ENCODE assay signal across 21 cellular contexts in genomic region chr2:196213252-196213651, GRCh38. TPM values are rescaled to one million over a fixed set of nuclear protein-coding genes. Genes with fewer than 3 reads are reported as not detected.
DNase-seq lines count a peak whose midpoint lies in the region; ATAC-seq and TF ChIP-seq lines count a peak whose summit lies in the region.
"Had no signal": no experiment of that assay in that cellular context is flagged by ENCODE, and none has a peak within 500 bp of the region (broad histone marks: within the 10 kb centered on the region; RNA-seq: fewer than 3 reads in every experiment).

No MANE protein-coding gene starts in this region.

- peaks cover 6% of the 10 kb centered on the region for H3K9me3 Mint-ChIP-seq in activated CD4-positive, alpha-beta T cell treated with anti-CD3 and anti-CD28 coated beads for 36 hours (ENCODE audit: low read depth)
- peaks cover 1% of the 10 kb centered on the region for H3K9me3 Mint-ChIP-seq in activated B cell treated with CpG ODN at 0.5 μM for 24 hours
- peaks cover 0 to 7% (median 0%) of the 10 kb centered on the region in 11 donors for H3K9me3 Mint-ChIP-seq in naive thymus-derived CD4-positive, alpha-beta T cell

- H3K9me2 ChIP-seq in DOHH2 (replicated peaks; ENCODE audit: control insufficient read depth, low read length) = no peaks in the 10 kb centered on the region

- no peaks in the 10 kb centered on the region for H3K27me3 ChIP-seq in DOHH2 (ENCODE audit: control insufficient read depth, low read length)
- no peaks in the 10 kb centered on the region for H3K27me3 ChIP-seq in naive thymus-derived CD4-positive, alpha-beta T cell (ENCODE audit: control insufficient read depth in 2 of 2, insufficient read depth in 2 of 2, low read length in 2 of 2)
- no peaks in the 10 kb centered on the region for H3K27me3 ChIP-seq in brain microvascular endothelial cell (replicated peaks)
- H3K27me3 ChIP-seq: esophagus squamous epithelium had no signal

- peaks cover 73% of the 10 kb centered on the region for H3K4me1 ChIP-seq in DOHH2 (ENCODE audit: control insufficient read depth, low read length)
- H3K4me1 ChIP-seq in naive thymus-derived CD4-positive, alpha-beta T cell (ENCODE audit: control insufficient read depth in 2 of 2, insufficient read depth in 2 of 2, low read length in 2 of 2) = peaks cover 14 to 57% of the 10 kb centered on the region in 2 donors
- H3K4me1 ChIP-seq: A549, esophagus squamous epithelium had no signal

- H3K36me3 Mint-ChIP-seq in activated CD4-positive, alpha-beta T cell treated with anti-CD3 and anti-CD28 coated beads for 36 hours (ENCODE audit: low read depth) = peaks cover 20% of the 10 kb centered on the region
- H3K36me3 Mint-ChIP-seq in activated B cell treated with CpG ODN at 0.5 μM for 24 hours (ENCODE audit: low read depth) = peaks cover 5% of the 10 kb centered on the region
- H3K36me3 Mint-ChIP-seq in naive thymus-derived CD4-positive, alpha-beta T cell = peaks cover 0 to 24% (median 0%) of the 10 kb centered on the region in 5 donors

- H3K4me3 ChIP-seq in DOHH2 (ENCODE audit: low read length) (peak overlapping the region; percentile 39), brain microvascular endothelial cell (ENCODE audit: low read depth, low read length) (no peak overlapping the region)
- H3K4me3 ChIP-seq in naive thymus-derived CD4-positive, alpha-beta T cell (ENCODE audit: low read length) = no peak overlapping the region
- H3K4me3 ChIP-seq: A549, esophagus squamous epithelium, GM12878 had no signal

- in situ Hi-C loops in brain microvascular endothelial cell (cut with HindIII; ENCODE audit: low pct_ligation_motif_present, low sequenced_read_pairs) = no loop called here

- intact Hi-C loops in activated CD4-positive, alpha-beta T cell treated with anti-CD3 and anti-CD28 coated beads for 36 hours (cut with DNase I, micrococcal nuclease) = loop anchor here in 1 of 2 experiments (5.0 kb wide), 1 partner anchor 671 kb away; no protein-coding TSS in a partner anchor
- intact Hi-C loops in activated B cell treated with CpG ODN at 0.5 μM for 24 hours (cut with micrococcal nuclease) = no loop called here
- intact Hi-C loops in naive thymus-derived CD4-positive, alpha-beta T cell (cut with micrococcal nuclease) = loop anchor here in 1 of 2 donors (5.0 kb wide), 1 partner anchor 556 kb away; the partner anchor contains the start of gene SLC39A10

- H3K27me3 Mint-ChIP-seq in activated CD4-positive, alpha-beta T cell treated with anti-CD3 and anti-CD28 coated beads for 36 hours = no peaks in the 10 kb centered on the region
- H3K27me3 Mint-ChIP-seq in activated B cell treated with CpG ODN at 0.5 μM for 24 hours = no peaks in the 10 kb centered on the region
- no peaks in the 10 kb centered on the region for H3K27me3 Mint-ChIP-seq in naive thymus-derived CD4-positive, alpha-beta T cell
- H3K27me3 Mint-ChIP-seq: progenitor cell of endocrine pancreas had no signal

- CTCF ChIA-PET in activated CD4-positive, alpha-beta T cell treated with anti-CD3 and anti-CD28 coated beads for 36 hours (lab: Charles Lee) = interaction anchor here (0.6 to 2.6 kb wide), 5 partner anchors 17 to 64 kb away, joined by 3 to 8 read pairs (median 3); no protein-coding TSS in a partner anchor
- CTCF ChIA-PET in activated B cell treated with CpG ODN at 0.5 μM for 24 hours (lab: Charles Lee) = interaction anchor here (0.9 to 1.3 kb wide), 2 partner anchors 20 to 35 kb away, joined by 3 read pairs; no protein-coding TSS in a partner anchor
- CTCF ChIA-PET in naive thymus-derived CD4-positive, alpha-beta T cell (lab: Charles Lee) = interaction anchor here (1.0 to 2.5 kb wide), 4 partner anchors 8 to 64 kb away, joined by 3 to 16 read pairs (median 4); no protein-coding TSS in a partner anchor

- POLR2A ChIA-PET in activated CD4-positive, alpha-beta T cell treated with anti-CD3 and anti-CD28 coated beads for 36 hours (lab: Charles Lee) = interaction anchor here (0.9 kb wide), 1 partner anchor 19 kb away, joined by 3 read pairs; no protein-coding TSS in a partner anchor
- POLR2A ChIA-PET in activated B cell treated with CpG ODN at 0.5 μM for 24 hours (lab: Charles Lee) = interaction anchor here (1.4 to 6.2 kb wide), 5 partner anchors 11 to 43 kb away, joined by 4 to 63 read pairs (median 5); partner anchors contain the start of gene STK17B
- POLR2A ChIA-PET in naive thymus-derived CD4-positive, alpha-beta T cell (lab: Charles Lee) = interaction anchor here (0.6 to 13.4 kb wide), 10 partner anchors 12 to 553 kb away, joined by 3 to 359 read pairs (median 6); partner anchors contain the start of gene STK17B

- no peak overlapping the region for H3K27ac ChIP-seq in DOHH2 (ENCODE audit: low read depth, low read length)
- peak overlapping the region; percentile 78 for H3K27ac ChIP-seq in naive thymus-derived CD4-positive, alpha-beta T cell (ENCODE audit: low read depth, low read length)
- no peak overlapping the region for H3K27ac ChIP-seq in brain microvascular endothelial cell
- H3K27ac ChIP-seq: A549, esophagus squamous epithelium had no signal

- no peaks in the 10 kb centered on the region for H3K9me3 ChIP-seq in DOHH2 (ENCODE audit: control insufficient read depth, insufficient read depth, low read length)
- no peaks in the 10 kb centered on the region for H3K9me3 ChIP-seq in naive thymus-derived CD4-positive, alpha-beta T cell (ENCODE audit: control insufficient read depth in 2 of 3, low read length in 3 of 3)
- H3K9me3 ChIP-seq: A549, esophagus squamous epithelium had no signal

- H3K4me3 Mint-ChIP-seq in activated CD4-positive, alpha-beta T cell treated with anti-CD3 and anti-CD28 coated beads for 36 hours = no peak overlapping the region
- no peak overlapping the region for H3K4me3 Mint-ChIP-seq in activated B cell treated with CpG ODN at 0.5 μM for 24 hours
- peak overlapping the region in 9 of 10 donors; percentile 0 to 94 (median 43) for H3K4me3 Mint-ChIP-seq in naive thymus-derived CD4-positive, alpha-beta T cell
- H3K4me3 Mint-ChIP-seq: neural crest cell had no signal

- H4K20me1 ChIP-seq in DOHH2 (ENCODE audit: control insufficient read depth, insufficient read depth, low read depth, low read length) = no peaks in the 10 kb centered on the region

- H3K79me2 ChIP-seq in DOHH2 (ENCODE audit: control insufficient read depth, low read length) = no peaks in the 10 kb centered on the region

- no peak for DNase-seq in activated CD4-positive, alpha-beta T cell treated with anti-CD3 and anti-CD28 coated beads for 36 hours
- no peak for DNase-seq in activated CD4-positive, alpha-beta T cell treated with anti-CD3 and anti-CD28 coated beads for 4 hours
- DNase-seq in activated B cell treated with CpG ODN at 0.5 μM for 24 hours (no peak), brain microvascular endothelial cell (no peak)
- DNase-seq in naive thymus-derived CD4-positive, alpha-beta T cell = peak in 7 of 9 donors; percentile 29 to 77 (median 58)
- DNase-seq in stimulated activated CD4-positive, alpha-beta T cell treated with anti-CD3 and anti-CD28 coated beads, Interleukin-4, amount 100 ng/mL, for 24 hours = no peak
- DNase-seq: C1 segment of cervical spinal cord; DMS153; esophagus squamous epithelium; H7; left cardiac atrium; NCI-H1930; NCI-H446 treated with DMSO at 0.1 percent for 48 hours; stimulated activated CD4-positive, alpha-beta T cell treated with anti-CD3 and anti-CD28 coated beads, Interleukin-2, amount 100 ng/mL, for 24 hours; SW 1271 had no signal

- peak overlapping the region; percentile 52 for H3K4me2 ChIP-seq in DOHH2 (ENCODE audit: low read length)
- H3K4me2 ChIP-seq: A549 had no signal

- H3K27ac Mint-ChIP-seq in activated CD4-positive, alpha-beta T cell treated with anti-CD3 and anti-CD28 coated beads for 36 hours = peak overlapping the region; percentile 99
- H3K27ac Mint-ChIP-seq in activated B cell treated with CpG ODN at 0.5 μM for 24 hours = peak overlapping the region; percentile 99
- peak overlapping the region in 8 of 9 donors; percentile 95 to 100 (median 98) for H3K27ac Mint-ChIP-seq in naive thymus-derived CD4-positive, alpha-beta T cell
- H3K27ac Mint-ChIP-seq: progenitor cell of endocrine pancreas had no signal

- H3K36me3 ChIP-seq in DOHH2 (ENCODE audit: control insufficient read depth, low read length) (no peaks in the 10 kb centered on the region), brain microvascular endothelial cell (replicated peaks) (no peaks in the 10 kb centered on the region)
- H3K36me3 ChIP-seq in naive thymus-derived CD4-positive, alpha-beta T cell (ENCODE audit: control insufficient read depth in 2 of 3, insufficient read depth in 3 of 3, low read length in 3 of 3) = no peaks in the 10 kb centered on the region
- H3K36me3 ChIP-seq: esophagus squamous epithelium had no signal

- ATAC-seq in activated CD4-positive, alpha-beta T cell treated with anti-CD3 and anti-CD28 coated beads for 36 hours = no peak
- ATAC-seq in activated B cell treated with CpG ODN at 0.5 μM for 24 hours (ENCODE audit: low read depth) (no peak), GM21360 (IDR thresholded peaks at IDR 0.05; ENCODE audit: unreplicated experiment) (no peak)
- ATAC-seq in naive thymus-derived CD4-positive, alpha-beta T cell = peak; percentile 36
- ATAC-seq: A549, GM12878, left cardiac atrium had no signal

- peaks cover 11% of the 10 kb centered on the region for H3F3A ChIP-seq in DOHH2 (ENCODE audit: control insufficient read depth, insufficient read depth)

- peaks cover 84% of the 10 kb centered on the region for H3K4me1 Mint-ChIP-seq in activated CD4-positive, alpha-beta T cell treated with anti-CD3 and anti-CD28 coated beads for 36 hours
- peaks cover 77% of the 10 kb centered on the region for H3K4me1 Mint-ChIP-seq in activated B cell treated with CpG ODN at 0.5 μM for 24 hours
- peaks cover 51 to 96% (median 94%) of the 10 kb centered on the region in 7 donors for H3K4me1 Mint-ChIP-seq in naive thymus-derived CD4-positive, alpha-beta T cell

- TF ChIP-seq CTCF in DOHH2 (IDR thresholded peaks at IDR 0.05; ENCODE audit: low read depth, low read length, poor library complexity, severe bottlenecking) = no peak
- TF ChIP-seq CTCF in activated B cell treated with CpG ODN at 0.5 μM for 24 hours (IDR thresholded peaks at IDR 0.05) = no peak
- no peak for TF ChIP-seq CTCF in brain microvascular endothelial cell (IDR thresholded peaks at IDR 0.05; ENCODE audit: low read depth, low read length, missing control alignments)

RNA-seq across cellular contexts. Expression of gene STK17B, which starts 41.9 kb away (rescaled TPM):
- 100 to 1,000 TPM; 159 to 178 TPM for total RNA-seq in activated CD4-positive, alpha-beta T cell treated with anti-CD3 and anti-CD28 coated beads for 36 hours
- 203 and 226 TPM in 2 replicates for total RNA-seq in activated B cell treated with CpG ODN at 0.5 μM for 24 hours
- 100 to 1,000 TPM; 274 to 513 (median 338) TPM for total RNA-seq in naive thymus-derived CD4-positive, alpha-beta T cell
- 100 to 1,000 TPM in 1 of 2 donors, 10 to 100 TPM in 1; 66.0 to 149 TPM for polyA plus RNA-seq in naive thymus-derived CD4-positive, alpha-beta T cell

Comparison
In these comparisons a context has a peak if more than half of its experiments do, and no peak if none do; other contexts are left out.
1. DNase-seq: peak in naive thymus-derived CD4-positive, alpha-beta T cell (7 of 9); none in activated CD4-positive, alpha-beta T cell treated with anti-CD3 and anti-CD28 coated beads for 36 hours (single experiment), activated CD4-positive, alpha-beta T cell treated with anti-CD3 and anti-CD28 coated beads for 4 hours (0 of 2), activated B cell treated with CpG ODN at 0.5 μM for 24 hours (single experiment), brain microvascular endothelial cell (single experiment) and stimulated activated CD4-positive, alpha-beta T cell treated with anti-CD3 and anti-CD28 coated beads, Interleukin-4, amount 100 ng/mL, for 24 hours (single experiment).
2. H3K4me3 Mint-ChIP-seq: peak in naive thymus-derived CD4-positive, alpha-beta T cell (9 of 10); none in activated CD4-positive, alpha-beta T cell treated with anti-CD3 and anti-CD28 coated beads for 36 hours (single experiment) and activated B cell treated with CpG ODN at 0.5 μM for 24 hours (single experiment).
3. Peak in every context shown above with its lines, with median percentiles within 50 percentile points of each other: H3K27ac Mint-ChIP-seq.